Comparison of ENCODE assay signal across 1 cellular context in genomic region chr2:64629329-64629781, GRCh38.
A peak's percentile ranks its signal among the peaks of the same experiment; 100 is the strongest.
TF ChIP-seq lines count a peak whose summit lies in the region.

No MANE protein-coding gene starts in this region.

TF ChIP-seq in GM12878, 131 proteins besides CTCF, POLR2A, EP300 and RAD21:
- TF ChIP-seq CUX1 (IDR thresholded peaks at IDR 0.05; ENCODE audit: insufficient replicate concordance, low read depth, low read length) (no peak), CBX3 (IDR thresholded peaks at IDR 0.05; ENCODE audit: borderline replicate concordance, low read depth) (no peak), POLR2AphosphoS2 (IDR thresholded peaks at IDR 0.05; ENCODE audit: low read depth, low read length) (no peak), ATF7 (IDR thresholded peaks at IDR 0.05; ENCODE audit: low read depth) (no peak), YBX1 (IDR thresholded peaks at IDR 0.05) (no peak), CBFB (IDR thresholded peaks at IDR 0.05; ENCODE audit: low read depth) (no peak), WRNIP1 (IDR thresholded peaks at IDR 0.05; ENCODE audit: borderline replicate concordance, low read depth, low read length) (no peak), PML (IDR thresholded peaks at IDR 0.05; ENCODE audit: low read length) (0 out of 2 replicates have a peak, but pooled peaks have one; percentile 34)
